In genomic region chr13:40130871-40131636, GRCh38 we compare ENCODE assay signal across 15 cellular contexts.
DNase-seq lines count a peak whose midpoint lies in the region; ATAC-seq and TF ChIP-seq lines count a peak whose summit lies in the region.
"Had no signal": no experiment of that assay in that cellular context is flagged by ENCODE, and none has a peak within 500 bp of the region (broad histone marks: within the 10 kb centered on the region; RNA-seq: fewer than 3 reads in every experiment).

No MANE protein-coding gene starts in this region.

- peak; percentile 78 for ATAC-seq in stimulated activated naive CD8-positive, alpha-beta T cell treated with anti-CD3 and anti-CD28 coated beads, Interleukin-15, Interleukin-2, amounts not matched to agents 100 U/mL and 50 U/mL, for 24 hours
- ATAC-seq in stimulated activated naive CD8-positive, alpha-beta T cell treated with anti-CD3 and anti-CD28 coated beads, Interleukin-15, amount 100 ng/mL, for 72 hours: no peak
- ATAC-seq in GM18868 (IDR thresholded peaks at IDR 0.05; ENCODE audit: unreplicated experiment) (no peak), heart left ventricle (no peak)

- DNase-seq in stimulated activated naive CD8-positive, alpha-beta T cell treated with anti-CD3 and anti-CD28 coated beads, Interleukin-15, Interleukin-2, amounts not matched to agents 100 U/mL and 50 U/mL, for 24 hours: no peak
- no peak for DNase-seq in stimulated activated naive CD8-positive, alpha-beta T cell treated with anti-CD3 and anti-CD28 coated beads, Interleukin-15, amount 100 ng/mL, for 72 hours
- DNase-seq in SK-MEL-5 (ENCODE audit: low read depth, low spot score) (peak; percentile 55), fibroblast of villous mesenchyme (ENCODE audit: low read depth) (peak; percentile 89), uterus (peak in 1 of 2 donors; percentile 75), GM13976 (ENCODE audit: low spot score) (no peak), heart left ventricle (no peak)
- DNase-seq: colonic mucosa, hippocampal formation, IMR-90, NCI-H2081 had no signal

- H3K4me1 Mint-ChIP-seq in stimulated activated naive CD8-positive, alpha-beta T cell treated with anti-CD3 and anti-CD28 coated beads, Interleukin-15, amount 100 ng/mL, for 72 hours: peaks cover 43% of the 10 kb centered on the region

- H3K4me3 ChIP-seq in fibroblast of villous mesenchyme (ENCODE audit: low read depth, low read length) (no peak overlapping the region), uterus (no peak overlapping the region), heart left ventricle (no peak overlapping the region)
- H3K4me3 ChIP-seq: colonic mucosa, PC-9, vagina had no signal

- intact Hi-C loops in uterus (cut with DNase I; ENCODE audit: low total_unique reads): no loop called here
- intact Hi-C loops in heart left ventricle (cut with DNase I): no loop called here

- peaks cover 3 to 5% of the 10 kb centered on the region in 2 donors for H3K4me1 ChIP-seq in uterus
- peaks cover 0 to 6% (median 0%) of the 10 kb centered on the region in 12 donors for H3K4me1 ChIP-seq in heart left ventricle
- H3K4me1 ChIP-seq: colonic mucosa had no signal

- H3K27ac ChIP-seq in uterus (peak overlapping the region; percentile 4 to 7), heart left ventricle (no peak overlapping the region)
- H3K27ac ChIP-seq: C4-2B, colonic mucosa, PC-9, vagina had no signal

- H3K4me3 Mint-ChIP-seq in stimulated activated naive CD8-positive, alpha-beta T cell treated with anti-CD3 and anti-CD28 coated beads, Interleukin-15, amount 100 ng/mL, for 72 hours: no peak overlapping the region

- H3K36me3 ChIP-seq in uterus (no peaks in the 10 kb centered on the region), heart left ventricle (no peaks in the 10 kb centered on the region)
- H3K36me3 ChIP-seq: colonic mucosa, vagina had no signal

- WGBS in heart left ventricle, 4 donors: 85 to 96% (median 90%) methylated on average over 6 of the region's 6 CpGs

- H3K27me3 Mint-ChIP-seq in stimulated activated naive CD8-positive, alpha-beta T cell treated with anti-CD3 and anti-CD28 coated beads, Interleukin-15, amount 100 ng/mL, for 72 hours: no peaks in the 10 kb centered on the region

- H3K27me3 ChIP-seq in uterus: no peaks in the 10 kb centered on the region
- no peaks in the 10 kb centered on the region for H3K27me3 ChIP-seq in heart left ventricle
- H3K27me3 ChIP-seq: colonic mucosa, vagina had no signal

- TF ChIP-seq POLR2A in uterus (IDR thresholded peaks at IDR 0.05) (no peak), heart left ventricle (IDR thresholded peaks at IDR 0.05) (no peak)

- peak overlapping the region in 1 of 2 donors; percentile 25 for H3K27ac Mint-ChIP-seq in stimulated activated naive CD8-positive, alpha-beta T cell treated with anti-CD3 and anti-CD28 coated beads, Interleukin-15, amount 100 ng/mL, for 72 hours

- H3K9me3 Mint-ChIP-seq in stimulated activated naive CD8-positive, alpha-beta T cell treated with anti-CD3 and anti-CD28 coated beads, Interleukin-15, amount 100 ng/mL, for 72 hours: peaks cover 15 to 17% of the 10 kb centered on the region in 2 donors

- H3K9me3 ChIP-seq in uterus (no peaks in the 10 kb centered on the region), heart left ventricle (no peaks in the 10 kb centered on the region)
- H3K9me3 ChIP-seq: colonic mucosa, vagina had no signal

- in situ Hi-C loops in SK-MEL-5 (cut with HindIII; ENCODE audit: low pct_unique_long_range_greater_than_20kb, low sequenced_read_pairs) (no loop called here), GM13976 (cut with MboI; ENCODE audit: low sequenced_read_pairs, unreplicated experiment) (no loop called here)

- no peak for TF ChIP-seq CTCF in fibroblast of villous mesenchyme (IDR thresholded peaks at IDR 0.05; ENCODE audit: insufficient read depth, low read depth, low read length)
- TF ChIP-seq CTCF in uterus (IDR thresholded peaks at IDR 0.05): peak in 1 of 4 experiments; percentile 11
- no peak for TF ChIP-seq CTCF in GM13976 (IDR thresholded peaks at IDR 0.05; ENCODE audit: borderline replicate concordance, control extremely low read depth, extremely low read depth, insufficient read depth, missing control alignments)
- no peak for TF ChIP-seq CTCF in heart left ventricle (IDR thresholded peaks at IDR 0.05)

Comparison
In these comparisons a context has a peak if more than half of its experiments do, and no peak if none do; other contexts are left out.
1. DNase-seq: peak in SK-MEL-5 (single experiment) and fibroblast of villous mesenchyme (single experiment); none in stimulated activated naive CD8-positive, alpha-beta T cell treated with anti-CD3 and anti-CD28 coated beads, Interleukin-15, Interleukin-2, amounts not matched to agents 100 U/mL and 50 U/mL, for 24 hours (single experiment), stimulated activated naive CD8-positive, alpha-beta T cell treated with anti-CD3 and anti-CD28 coated beads, Interleukin-15, amount 100 ng/mL, for 72 hours (0 of 2), GM13976 (single experiment) and heart left ventricle (0 of 5).
2. H3K27ac ChIP-seq: peak in uterus (2 of 2); none in heart left ventricle (0 of 12).